Comparison of ENCODE assay signal across 3 cellular contexts in the genomic region with DNA sequence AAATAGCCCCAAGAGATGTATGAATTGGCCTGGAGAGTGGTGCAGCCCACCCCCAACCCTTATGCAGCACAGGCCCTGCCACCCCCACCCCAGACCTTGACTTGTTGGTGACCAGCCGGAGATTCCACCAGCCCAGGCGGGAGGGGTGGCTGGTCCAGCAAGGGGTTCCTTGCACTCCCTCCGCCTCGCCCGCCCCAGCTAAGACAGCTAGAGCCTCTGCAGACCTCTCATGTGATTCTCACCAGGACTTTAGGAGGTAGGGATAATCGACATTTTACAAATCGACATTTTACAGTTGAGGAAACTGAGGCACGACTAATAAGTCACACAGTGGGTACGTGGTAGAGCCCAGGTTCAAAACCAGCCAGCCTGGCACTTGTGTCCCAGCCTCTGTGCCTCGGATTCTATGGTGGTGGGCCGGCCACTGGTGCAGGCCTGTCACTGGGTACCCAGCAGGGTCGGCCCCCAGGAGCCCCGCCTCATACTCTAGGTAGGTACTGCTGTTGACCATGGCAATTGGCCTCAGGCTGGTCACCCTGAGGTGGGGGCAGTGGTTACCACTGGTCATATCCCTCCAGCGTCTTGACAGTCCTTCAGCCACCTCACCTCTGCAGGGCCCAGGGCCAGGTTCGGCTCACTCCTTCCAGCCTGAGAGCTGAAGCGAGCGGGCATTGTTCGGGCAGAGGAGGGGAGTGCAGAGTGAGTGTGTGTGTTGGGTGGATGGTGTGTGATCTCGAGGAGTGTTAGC.
TF ChIP-seq lines count a peak whose summit lies in the region.

No MANE protein-coding gene starts in this region.

TF ChIP-seq in SK-N-SH, 30 proteins besides CTCF, POLR2A, EP300 and RAD21:
- TF ChIP-seq, protein P1, sequence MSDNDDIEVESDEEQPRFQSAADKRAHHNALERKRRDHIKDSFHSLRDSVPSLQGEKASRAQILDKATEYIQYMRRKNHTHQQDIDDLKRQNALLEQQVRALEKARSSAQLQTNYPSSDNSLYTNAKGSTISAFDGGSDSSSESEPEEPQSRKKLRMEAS (IDR thresholded peaks at IDR 0.05; ENCODE audit: low read depth): no peak
- TF ChIP-seq USF1 (IDR thresholded peaks at IDR 0.05; ENCODE audit: borderline replicate concordance, low read depth) (no peak), TCF12 (IDR thresholded peaks at IDR 0.05) (no peak), NRF1 (IDR thresholded peaks at IDR 0.05; ENCODE audit: low read depth, low read length) (no peak), TEAD4 (IDR thresholded peaks at IDR 0.05; ENCODE audit: borderline replicate concordance, insufficient read depth) (no peak), ZBTB33 (IDR thresholded peaks at IDR 0.05; ENCODE audit: borderline replicate concordance, low read depth) (no peak), CHD2 (IDR thresholded peaks at IDR 0.05; ENCODE audit: low read length, partially characterized antibody) (no peak), JUND (IDR thresholded peaks at IDR 0.05) (no peak), MXI1 (IDR thresholded peaks at IDR 0.05; ENCODE audit: low read depth, low read length) (no peak), FOXJ3 (CRISPR knock-in tag; IDR thresholded peaks at IDR 0.05) (no peak), GATA2 (CRISPR knock-in tag; IDR thresholded peaks at IDR 0.05) (no peak)
- TF ChIP-seq, protein P2, sequence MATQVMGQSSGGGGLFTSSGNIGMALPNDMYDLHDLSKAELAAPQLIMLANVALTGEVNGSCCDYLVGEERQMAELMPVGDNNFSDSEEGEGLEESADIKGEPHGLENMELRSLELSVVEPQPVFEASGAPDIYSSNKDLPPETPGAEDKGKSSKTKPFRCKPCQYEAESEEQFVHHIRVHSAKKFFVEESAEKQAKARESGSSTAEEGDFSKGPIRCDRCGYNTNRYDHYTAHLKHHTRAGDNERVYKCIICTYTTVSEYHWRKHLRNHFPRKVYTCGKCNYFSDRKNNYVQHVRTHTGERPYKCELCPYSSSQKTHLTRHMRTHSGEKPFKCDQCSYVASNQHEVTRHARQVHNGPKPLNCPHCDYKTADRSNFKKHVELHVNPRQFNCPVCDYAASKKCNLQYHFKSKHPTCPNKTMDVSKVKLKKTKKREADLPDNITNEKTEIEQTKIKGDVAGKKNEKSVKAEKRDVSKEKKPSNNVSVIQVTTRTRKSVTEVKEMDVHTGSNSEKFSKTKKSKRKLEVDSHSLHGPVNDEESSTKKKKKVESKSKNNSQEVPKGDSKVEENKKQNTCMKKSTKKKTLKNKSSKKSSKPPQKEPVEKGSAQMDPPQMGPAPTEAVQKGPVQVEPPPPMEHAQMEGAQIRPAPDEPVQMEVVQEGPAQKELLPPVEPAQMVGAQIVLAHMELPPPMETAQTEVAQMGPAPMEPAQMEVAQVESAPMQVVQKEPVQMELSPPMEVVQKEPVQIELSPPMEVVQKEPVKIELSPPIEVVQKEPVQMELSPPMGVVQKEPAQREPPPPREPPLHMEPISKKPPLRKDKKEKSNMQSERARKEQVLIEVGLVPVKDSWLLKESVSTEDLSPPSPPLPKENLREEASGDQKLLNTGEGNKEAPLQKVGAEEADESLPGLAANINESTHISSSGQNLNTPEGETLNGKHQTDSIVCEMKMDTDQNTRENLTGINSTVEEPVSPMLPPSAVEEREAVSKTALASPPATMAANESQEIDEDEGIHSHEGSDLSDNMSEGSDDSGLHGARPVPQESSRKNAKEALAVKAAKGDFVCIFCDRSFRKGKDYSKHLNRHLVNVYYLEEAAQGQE (IDR thresholded peaks at IDR 0.05; ENCODE audit: low read depth, low read length): no peak

TF ChIP-seq in SK-N-SH treated with all-trans-retinoic acid at 6 μM for 48 hours, 23 proteins besides CTCF, POLR2A, EP300 and RAD21:
- TF ChIP-seq ISL1 (CRISPR knock-in tag; IDR thresholded peaks at IDR 0.05) (no peak), OSR1 (CRISPR knock-in tag; IDR thresholded peaks at IDR 0.05) (no peak), CSRNP3 (CRISPR knock-in tag; IDR thresholded peaks at IDR 0.05) (no peak), ESRRG (CRISPR knock-in tag; IDR thresholded peaks at IDR 0.05) (no peak), ZC3H10 (CRISPR knock-in tag; IDR thresholded peaks at IDR 0.05) (no peak), ZFP3 (CRISPR knock-in tag; IDR thresholded peaks at IDR 0.05) (no peak), CSDC2 (CRISPR knock-in tag; IDR thresholded peaks at IDR 0.05) (no peak), ZNF70 (CRISPR knock-in tag; IDR thresholded peaks at IDR 0.05) (no peak), ZNF565 (CRISPR knock-in tag; conservative IDR thresholded peaks at IDR 0.05; ENCODE audit: low read depth) (no peak), PATZ1 (CRISPR knock-in tag; IDR thresholded peaks at IDR 0.05; ENCODE audit: borderline replicate concordance) (no peak), RARB (CRISPR knock-in tag; IDR thresholded peaks at IDR 0.05) (no peak), SNAI2 (CRISPR knock-in tag; IDR thresholded peaks at IDR 0.05) (no peak), ZNF8 (CRISPR knock-in tag; IDR thresholded peaks at IDR 0.05) (no peak), GLIS3 (CRISPR knock-in tag; IDR thresholded peaks at IDR 0.05) (no peak), TCF4 (CRISPR knock-in tag; IDR thresholded peaks at IDR 0.05; ENCODE audit: borderline replicate concordance) (no peak), TSHZ2 (CRISPR knock-in tag; IDR thresholded peaks at IDR 0.05) (no peak), TOX (CRISPR knock-in tag; IDR thresholded peaks at IDR 0.05; ENCODE audit: borderline replicate concordance) (no peak)
TF ChIP-seq in SK-N-SH treated with all-trans-retinoic acid at 6 μM for 48 hours: peak in this region for 0.

TF ChIP-seq in H1, 55 proteins besides CTCF, POLR2A, EP300 and RAD21:
- no peak for TF ChIP-seq CEBPB (IDR thresholded peaks at IDR 0.05; ENCODE audit: low read depth, low read length)
- TF ChIP-seq KDM1A (IDR thresholded peaks at IDR 0.05; ENCODE audit: borderline replicate concordance, low read length): no peak
- TF ChIP-seq, protein P3, sequence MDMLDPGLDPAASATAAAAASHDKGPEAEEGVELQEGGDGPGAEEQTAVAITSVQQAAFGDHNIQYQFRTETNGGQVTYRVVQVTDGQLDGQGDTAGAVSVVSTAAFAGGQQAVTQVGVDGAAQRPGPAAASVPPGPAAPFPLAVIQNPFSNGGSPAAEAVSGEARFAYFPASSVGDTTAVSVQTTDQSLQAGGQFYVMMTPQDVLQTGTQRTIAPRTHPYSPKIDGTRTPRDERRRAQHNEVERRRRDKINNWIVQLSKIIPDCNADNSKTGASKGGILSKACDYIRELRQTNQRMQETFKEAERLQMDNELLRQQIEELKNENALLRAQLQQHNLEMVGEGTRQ (IDR thresholded peaks at IDR 0.05; ENCODE audit: low read length): no peak
- TF ChIP-seq, protein P4, sequence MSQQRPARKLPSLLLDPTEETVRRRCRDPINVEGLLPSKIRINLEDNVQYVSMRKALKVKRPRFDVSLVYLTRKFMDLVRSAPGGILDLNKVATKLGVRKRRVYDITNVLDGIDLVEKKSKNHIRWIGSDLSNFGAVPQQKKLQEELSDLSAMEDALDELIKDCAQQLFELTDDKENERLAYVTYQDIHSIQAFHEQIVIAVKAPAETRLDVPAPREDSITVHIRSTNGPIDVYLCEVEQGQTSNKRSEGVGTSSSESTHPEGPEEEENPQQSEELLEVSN (IDR thresholded peaks at IDR 0.05): no peak
- TF ChIP-seq, protein P5, sequence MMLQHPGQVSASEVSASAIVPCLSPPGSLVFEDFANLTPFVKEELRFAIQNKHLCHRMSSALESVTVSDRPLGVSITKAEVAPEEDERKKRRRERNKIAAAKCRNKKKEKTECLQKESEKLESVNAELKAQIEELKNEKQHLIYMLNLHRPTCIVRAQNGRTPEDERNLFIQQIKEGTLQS (IDR thresholded peaks at IDR 0.05; ENCODE audit: insufficient read depth, low read depth, low read length): no peak
- no peak for TF ChIP-seq MAFK (IDR thresholded peaks at IDR 0.05; ENCODE audit: low read depth, low read length)
- no peak for TF ChIP-seq SIN3A (conservative IDR thresholded peaks at IDR 0.05 in 1 of 2, IDR thresholded peaks at IDR 0.05 in 1 of 2; ENCODE audit: low read depth in 1 of 2, low read length in 2 of 2)
- TF ChIP-seq RXRA (IDR thresholded peaks at IDR 0.05; ENCODE audit: insufficient read depth, low read depth, low read length): no peak
